17 cellular contexts compared by ENCODE assay signal in the genomic region with DNA sequence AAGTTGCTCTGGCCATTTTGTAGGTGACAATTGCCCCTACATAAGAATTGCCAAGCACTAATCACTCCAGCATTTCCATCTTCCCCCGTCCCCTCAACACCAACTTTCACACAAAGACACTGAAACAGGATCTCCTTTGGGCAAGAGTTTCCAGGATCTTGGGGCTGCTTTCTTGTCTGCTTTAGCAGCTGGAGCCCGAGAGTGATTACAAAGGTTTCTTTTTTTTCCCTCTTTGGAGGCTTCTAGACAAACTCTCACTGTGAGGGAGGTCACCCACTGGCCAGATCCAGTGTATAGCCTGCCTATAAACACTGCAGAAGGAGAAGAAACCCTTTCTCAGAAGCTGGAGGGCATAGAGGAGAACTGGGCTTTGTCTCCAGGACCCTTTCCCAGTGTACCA.
DNase-seq lines count a peak whose midpoint lies in the region; ATAC-seq and TF ChIP-seq lines count a peak whose summit lies in the region.
"Had no signal": no experiment of that assay in that cellular context is flagged by ENCODE, and none has a peak within 500 bp of the region (broad histone marks: within the 10 kb centered on the region; RNA-seq: fewer than 3 reads in every experiment).

No MANE protein-coding gene starts in this region.

- no peak overlapping the region for H3K14ac ChIP-seq in neuronal stem cell (ENCODE audit: low read length)
- no peak overlapping the region for H3K14ac ChIP-seq in trophoblast cell (ENCODE audit: low read length)

- no peak overlapping the region for H2BK12ac ChIP-seq in neuronal stem cell (ENCODE audit: low read length)
- H2BK12ac ChIP-seq in trophoblast cell (ENCODE audit: low read length) = no peak overlapping the region

- H4K12ac ChIP-seq in trophoblast cell (ENCODE audit: low read depth, low read length) = no peak overlapping the region

- no peaks in the 10 kb centered on the region for H3K36me3 ChIP-seq in heart left ventricle
- H3K36me3 ChIP-seq in neuronal stem cell (replicated peaks in 1 of 2; ENCODE audit: control insufficient read depth in 2 of 2, insufficient read depth in 2 of 2, low read length in 2 of 2) = no peaks in the 10 kb centered on the region
- H3K36me3 ChIP-seq in trophoblast cell (ENCODE audit: control insufficient read depth in 1 of 2, insufficient read depth in 2 of 2, low read length in 2 of 2) = no peaks in the 10 kb centered on the region
- no peaks in the 10 kb centered on the region for H3K36me3 ChIP-seq in stomach

- H3K18ac ChIP-seq in neuronal stem cell (ENCODE audit: low read length) = no peak overlapping the region
- no peak overlapping the region for H3K18ac ChIP-seq in trophoblast cell (ENCODE audit: low read length)

- no peak overlapping the region for H3K4me3 ChIP-seq in heart left ventricle
- H3K4me3 ChIP-seq in neuronal stem cell (ENCODE audit: low read length in 2 of 2) = no peak overlapping the region
- H3K4me3 ChIP-seq in dorsolateral prefrontal cortex = no peak overlapping the region
- H3K4me3 ChIP-seq in trophoblast cell (ENCODE audit: low read depth, low read length) = no peak overlapping the region
- no peak overlapping the region for H3K4me3 ChIP-seq in stomach
- H3K4me3 ChIP-seq: GM12878 had no signal

- no peak overlapping the region for H2AK5ac ChIP-seq in neuronal stem cell (ENCODE audit: low read depth, low read length)
- H2AK5ac ChIP-seq in trophoblast cell (ENCODE audit: low read length) = no peak overlapping the region

- WGBS in heart left ventricle, 4 donors = 52 to 62% (median 60%) methylated on average over 2 of the region's 2 CpGs
- no CpG with 5 or more reads among the region's 2 CpGs for WGBS in neuronal stem cell (ENCODE audit: extremely low coverage in 2 of 2, insufficient read length in 2 of 2, insufficient replicate concordance in 1 of 2), 2 donors
- WGBS in trophoblast cell (ENCODE audit: extremely low coverage, insufficient coverage, insufficient read length) = no CpG with 5 or more reads among the region's 2 CpGs
- WGBS in stomach, 5 donors = 42 to 69% (median 51%) methylated on average over 2 of the region's 2 CpGs

- no peak overlapping the region for H3K4me2 ChIP-seq in neuronal stem cell (ENCODE audit: insufficient read depth, low read length, poor library complexity, severe bottlenecking)
- no peak overlapping the region for H3K4me2 ChIP-seq in trophoblast cell (ENCODE audit: low read length)

- no peaks in the 10 kb centered on the region for H3K9me3 ChIP-seq in heart left ventricle
- no peaks in the 10 kb centered on the region for H3K9me3 ChIP-seq in neuronal stem cell (replicated peaks in 1 of 2; ENCODE audit: control insufficient read depth in 2 of 2, insufficient read depth in 1 of 2, low read depth in 1 of 2, low read length in 2 of 2)
- H3K9me3 ChIP-seq in trophoblast cell (ENCODE audit: insufficient read depth, low read depth, low read length) = peaks cover 2% of the 10 kb centered on the region
- H3K9me3 ChIP-seq in stomach = no peaks in the 10 kb centered on the region

- no peaks in the 10 kb centered on the region for H3K79me1 ChIP-seq in neuronal stem cell (ENCODE audit: low read depth, low read length)
- H3K79me1 ChIP-seq in trophoblast cell (ENCODE audit: low read length) = no peaks in the 10 kb centered on the region

- no peak for TF ChIP-seq EP300 in stomach (IDR thresholded peaks at IDR 0.05)

- H3K9ac ChIP-seq in neuronal stem cell (ENCODE audit: low read depth, low read length, poor library complexity) (no peak overlapping the region), trophoblast cell (ENCODE audit: low read length) (no peak overlapping the region)

- H2BK120ac ChIP-seq in neuronal stem cell (ENCODE audit: low read depth, low read length) (no peak overlapping the region), trophoblast cell (ENCODE audit: insufficient read depth, low read length, poor library complexity) (no peak overlapping the region)

- no peak overlapping the region for H2BK15ac ChIP-seq in neuronal stem cell (ENCODE audit: low read length)

- H2AFZ ChIP-seq in neuronal stem cell (ENCODE audit: low read length) = no peak overlapping the region
- H2AFZ ChIP-seq in trophoblast cell (ENCODE audit: insufficient read depth, low read length, poor library complexity) = no peak overlapping the region

- H3K23ac ChIP-seq in neuronal stem cell (ENCODE audit: low read depth, low read length, poor library complexity) (no peak overlapping the region), trophoblast cell (ENCODE audit: low read length) (no peak overlapping the region)

- H4K8ac ChIP-seq in neuronal stem cell (ENCODE audit: low read depth, low read length) (no peak overlapping the region), trophoblast cell (ENCODE audit: low read depth, low read length) (no peak overlapping the region)

- H3K4me1 ChIP-seq in heart left ventricle (peaks cover 0 to 11% (median 0%) of the 10 kb centered on the region in 12 donors), neuronal stem cell (ENCODE audit: control insufficient read depth in 2 of 2, insufficient read depth in 1 of 2, low read depth in 1 of 2, low read length in 2 of 2) (peaks cover 0 to 10% of the 10 kb centered on the region in 2 donors), trophoblast cell (ENCODE audit: control insufficient read depth in 1 of 2, insufficient read depth in 2 of 2, low read length in 2 of 2) (peaks cover 2 to 7% of the 10 kb centered on the region in 2 experiments), stomach (peaks cover 12 to 35% (median 28%) of the 10 kb centered on the region in 4 donors)

- H3K27me3 ChIP-seq in heart left ventricle = no peaks in the 10 kb centered on the region
- no peaks in the 10 kb centered on the region for H3K27me3 ChIP-seq in neuronal stem cell (ENCODE audit: control insufficient read depth in 3 of 3, insufficient read depth in 3 of 3, low read depth in 1 of 3, low read length in 3 of 3)
- no peaks in the 10 kb centered on the region for H3K27me3 ChIP-seq in dorsolateral prefrontal cortex
- no peaks in the 10 kb centered on the region for H3K27me3 ChIP-seq in trophoblast cell (ENCODE audit: insufficient read depth, low read length)
- no peaks in the 10 kb centered on the region for H3K27me3 ChIP-seq in stomach

- TF ChIP-seq CTCF in heart left ventricle (IDR thresholded peaks at IDR 0.05) (no peak), dorsolateral prefrontal cortex (IDR thresholded peaks at IDR 0.05 in 54 of 56, conservative IDR thresholded peaks at IDR 0.05 in 2 of 56; ENCODE audit: low read depth in 1 of 56, partially characterized antibody in 56 of 56) (no peak), stomach (IDR thresholded peaks at IDR 0.05) (no peak)

- H2BK5ac ChIP-seq in neuronal stem cell (ENCODE audit: low read length) (no peak overlapping the region), trophoblast cell (ENCODE audit: low read depth, low read length, poor library complexity) (no peak overlapping the region)

- no peak for DNase-seq in Right ventricle myocardium inferior (ENCODE audit: missing footprints)
- DNase-seq in heart left ventricle = no peak
- peak; percentile 58 for DNase-seq in globus pallidus (ENCODE audit: low spot score)
- no peak for DNase-seq in neuronal stem cell (ENCODE audit: low spot score)
- DNase-seq in dorsolateral prefrontal cortex = no peak
- no peak for DNase-seq in trophoblast cell
- DNase-seq in stomach = no peak
- DNase-seq: Caco-2; IMR-90; NCI-H1436 treated with DMSO at 0.1 percent for 48 hours; NCI-H2081 treated with DMSO at 0.1 percent for 48 hours; NCI-H226; NK-92 treated with Interleukin-12 subunit alpha and Interleukin-12 subunit beta, amount 100 ng/mL, for 24 hours had no signal

- no peaks in the 10 kb centered on the region for H3K79me2 ChIP-seq in trophoblast cell (ENCODE audit: control insufficient read depth, insufficient read depth, low read length, poor library complexity)

- no peak for TF ChIP-seq POLR2A in heart left ventricle (IDR thresholded peaks at IDR 0.05)
- no peak for TF ChIP-seq POLR2A in stomach (IDR thresholded peaks at IDR 0.05)

- H3K4ac ChIP-seq in neuronal stem cell (ENCODE audit: low read length) = no peak overlapping the region
- no peak overlapping the region for H3K4ac ChIP-seq in trophoblast cell (ENCODE audit: low read depth, low read length)

- intact Hi-C loops in Right ventricle myocardium inferior (cut with DNase I) (no loop called here), heart left ventricle (cut with DNase I) (no loop called here), dorsolateral prefrontal cortex (cut with DNase I) (no loop called here), stomach (cut with DNase I; ENCODE audit: low total_unique reads) (no loop called here)

- peak; percentile 43 for ATAC-seq in Right ventricle myocardium inferior
- ATAC-seq in heart left ventricle = no peak
- ATAC-seq in GM21381 (IDR thresholded peaks at IDR 0.05; ENCODE audit: unreplicated experiment) = no peak
- ATAC-seq: GM12878, HCT116 had no signal

- H3K27ac ChIP-seq in heart left ventricle (no peak overlapping the region), neuronal stem cell (replicated peaks; ENCODE audit: low read length) (peak overlapping the region; percentile 12), dorsolateral prefrontal cortex (peak overlapping the region in 21 of 59 donors; percentile 2 to 82 (median 38)), trophoblast cell (ENCODE audit: low read depth, low read length) (no peak overlapping the region), stomach (peak overlapping the region in 2 of 5 donors; percentile 11 to 83)
- H3K27ac ChIP-seq: C4-2B had no signal

- H4K91ac ChIP-seq in neuronal stem cell (ENCODE audit: low read depth, low read length, poor library complexity) (no peak overlapping the region), trophoblast cell (ENCODE audit: low read depth, low read length) (no peak overlapping the region)
